18 cellular contexts compared by ENCODE assay signal in genomic region chr2:100529900-100530299, GRCh38. TPM values are rescaled to one million over a fixed set of nuclear protein-coding genes. Genes with fewer than 3 reads are reported as not detected.
DNase-seq lines count a peak whose midpoint lies in the region; ATAC-seq and TF ChIP-seq lines count a peak whose summit lies in the region.
"Had no signal": no experiment of that assay in that cellular context is flagged by ENCODE, and none has a peak within 500 bp of the region (broad histone marks: within the 10 kb centered on the region; RNA-seq: fewer than 3 reads in every experiment).

No MANE protein-coding gene starts in this region.

- ATAC-seq in PC-3 (no peak), Right ventricle myocardium inferior (no peak), upper lobe of right lung (no peak)
- ATAC-seq in activated T-helper 17 cell treated with anti-CD3 and anti-CD28 coated beads, Interleukin-2, amount 50 U/mL, for 72 hours (replicated peaks), result peak; percentile 67
- ATAC-seq in stimulated activated effector memory CD8-positive, alpha-beta T cell treated with anti-CD3 and anti-CD28 coated beads, Interleukin-12 subunit alpha, Interleukin-12 subunit beta, amount 100 ng/mL, for 72 hours, result peak; percentile 57

- no peak overlapping the region for H3K4me2 ChIP-seq in PC-3 (ENCODE audit: low read length)

- H3K4me3 ChIP-seq in PC-3 (ENCODE audit: low read length) (no peak overlapping the region), upper lobe of right lung (no peak overlapping the region)
- H3K4me3 ChIP-seq: BLaER1 had no signal

- POLR2A ChIA-PET in PC-3 (lab: Charles Lee; ENCODE audit: unreplicated experiment), result no interaction called here

- no peaks in the 10 kb centered on the region for H4K20me1 ChIP-seq in PC-3 (ENCODE audit: low read length)
- H4K20me1 ChIP-seq: BLaER1 had no signal

- no peak overlapping the region for H3K4me3 Mint-ChIP-seq in activated T-helper 17 cell treated with anti-CD3 and anti-CD28 coated beads, Interleukin-2, amount 50 U/mL, for 72 hours
- no peak overlapping the region for H3K4me3 Mint-ChIP-seq in stimulated activated effector memory CD8-positive, alpha-beta T cell treated with anti-CD3 and anti-CD28 coated beads, Interleukin-12 subunit alpha, Interleukin-12 subunit beta, amount 100 ng/mL, for 72 hours
- H3K4me3 Mint-ChIP-seq: CD8-positive, alpha-beta memory T cell; H9 had no signal

- H3K9me3 Mint-ChIP-seq in activated T-helper 17 cell treated with anti-CD3 and anti-CD28 coated beads, Interleukin-2, amount 50 U/mL, for 72 hours, result no peaks in the 10 kb centered on the region
- H3K9me3 Mint-ChIP-seq in stimulated activated effector memory CD8-positive, alpha-beta T cell treated with anti-CD3 and anti-CD28 coated beads, Interleukin-12 subunit alpha, Interleukin-12 subunit beta, amount 100 ng/mL, for 72 hours, result no peaks in the 10 kb centered on the region

- H3K27me3 Mint-ChIP-seq in activated T-helper 17 cell treated with anti-CD3 and anti-CD28 coated beads, Interleukin-2, amount 50 U/mL, for 72 hours, result no peaks in the 10 kb centered on the region

- H3K36me3 ChIP-seq in PC-3 (ENCODE audit: low read depth, low read length) (no peaks in the 10 kb centered on the region), upper lobe of right lung (no peaks in the 10 kb centered on the region)
- H3K36me3 ChIP-seq: BLaER1 had no signal

- peak; percentile 16 for DNase-seq in NCI-H82 (lab: John Stamatoyannopoulos, UW)
- DNase-seq in NCI-H82 treated with DMSO at 0.1 percent for 48 hours (lab: John Stamatoyannopoulos, UW; ENCODE audit: unreplicated experiment), result no peak
- peak; percentile 47 for DNase-seq in PC-3
- DNase-seq in stimulated activated effector memory CD8-positive, alpha-beta T cell treated with anti-CD3 and anti-CD28 coated beads, Interleukin-12 subunit alpha, Interleukin-12 subunit beta, amount 100 ng/mL, for 72 hours (ENCODE audit: low spot score in 2 of 2), result no peak
- no peak for DNase-seq in Right ventricle myocardium inferior (ENCODE audit: missing footprints)
- DNase-seq in AG08396 (ENCODE audit: low spot score), result no peak
- no peak for DNase-seq in upper lobe of right lung
- DNase-seq: AML-193; Caco-2; CD8-positive, alpha-beta memory T cell; DND-41; GOT3; H9 had no signal

- no peak overlapping the region for H3K9ac ChIP-seq in PC-3 (ENCODE audit: low read length)
- H3K9ac ChIP-seq: BLaER1 had no signal

- H3K4me1 ChIP-seq in PC-3 (ENCODE audit: insufficient read depth, low read length) (no peaks in the 10 kb centered on the region), upper lobe of right lung (no peaks in the 10 kb centered on the region)
- H3K4me1 ChIP-seq: Caco-2 had no signal

- no peak overlapping the region for H2AFZ ChIP-seq in PC-3 (ENCODE audit: low read length)

- no peak for TF ChIP-seq CTCF in PC-3 (conservative IDR thresholded peaks at IDR 0.05; ENCODE audit: low read depth, low read length)
- TF ChIP-seq CTCF in upper lobe of right lung (IDR thresholded peaks at IDR 0.05), result no peak

- intact Hi-C loops in PC-3 (cut with micrococcal nuclease), result no loop called here
- intact Hi-C loops in Right ventricle myocardium inferior (cut with DNase I), result no loop called here
- intact Hi-C loops in upper lobe of right lung (cut with DNase I), result no loop called here

- no peaks in the 10 kb centered on the region for H3F3A ChIP-seq in PC-3 (ENCODE audit: low read length, unreplicated experiment)

- H3K27me3 ChIP-seq in PC-3 (ENCODE audit: low read length), result no peaks in the 10 kb centered on the region
- no peaks in the 10 kb centered on the region for H3K27me3 ChIP-seq in upper lobe of right lung
- H3K27me3 ChIP-seq: BLaER1 had no signal

- no TSS peak for BruUV-seq in PC-3 (replicated peaks; lab: Mats Ljungman, UMichigan)

- no peaks in the 10 kb centered on the region for H3K36me3 Mint-ChIP-seq in activated T-helper 17 cell treated with anti-CD3 and anti-CD28 coated beads, Interleukin-2, amount 50 U/mL, for 72 hours (ENCODE audit: low read depth)
- H3K36me3 Mint-ChIP-seq in stimulated activated effector memory CD8-positive, alpha-beta T cell treated with anti-CD3 and anti-CD28 coated beads, Interleukin-12 subunit alpha, Interleukin-12 subunit beta, amount 100 ng/mL, for 72 hours, result no peaks in the 10 kb centered on the region
- H3K36me3 Mint-ChIP-seq: CD8-positive, alpha-beta memory T cell had no signal

- H3K4me1 Mint-ChIP-seq in activated T-helper 17 cell treated with anti-CD3 and anti-CD28 coated beads, Interleukin-2, amount 50 U/mL, for 72 hours, result no peaks in the 10 kb centered on the region
- H3K4me1 Mint-ChIP-seq in stimulated activated effector memory CD8-positive, alpha-beta T cell treated with anti-CD3 and anti-CD28 coated beads, Interleukin-12 subunit alpha, Interleukin-12 subunit beta, amount 100 ng/mL, for 72 hours, result peaks cover 12% of the 10 kb centered on the region
- H3K4me1 Mint-ChIP-seq: CD8-positive, alpha-beta memory T cell had no signal

- CTCF ChIA-PET in PC-3 (lab: Charles Lee), result no interaction called here

- H3K27ac ChIP-seq in PC-3 (ENCODE audit: low read length) (no peak overlapping the region), upper lobe of right lung (no peak overlapping the region)
- H3K27ac ChIP-seq: 22Rv1, BLaER1, HL-60 had no signal

- H3K79me2 ChIP-seq in PC-3 (ENCODE audit: low read length), result no peaks in the 10 kb centered on the region

- H3K9me3 ChIP-seq in PC-3 (ENCODE audit: low read length), result no peaks in the 10 kb centered on the region
- H3K9me3 ChIP-seq in upper lobe of right lung, result no peaks in the 10 kb centered on the region
- H3K9me3 ChIP-seq: BLaER1, Caco-2 had no signal

- no peak overlapping the region for H3K27ac Mint-ChIP-seq in activated T-helper 17 cell treated with anti-CD3 and anti-CD28 coated beads, Interleukin-2, amount 50 U/mL, for 72 hours
- no peak overlapping the region for H3K27ac Mint-ChIP-seq in stimulated activated effector memory CD8-positive, alpha-beta T cell treated with anti-CD3 and anti-CD28 coated beads, Interleukin-12 subunit alpha, Interleukin-12 subunit beta, amount 100 ng/mL, for 72 hours
- H3K27ac Mint-ChIP-seq: CD8-positive, alpha-beta memory T cell; H9 had no signal

- 0 out of 2 replicates have a peak, but pooled peaks cover 5% of the 10 kb centered on the region for H3K9me2 ChIP-seq in PC-3 (replicated peaks; ENCODE audit: low read length)

RNA-seq across cellular contexts. Expression of gene PDCL3, which starts 32.9 kb away (rescaled TPM):
- total RNA-seq in PC-3 (2014; rRNA removed), result 20.7 and 27.2 TPM in 2 replicates
- 10 to 100 TPM; 26.1 to 55.9 TPM for total RNA-seq in activated T-helper 17 cell treated with anti-CD3 and anti-CD28 coated beads, Interleukin-2, amount 50 U/mL, for 72 hours
- total RNA-seq in Right ventricle myocardium inferior, result 29.2 TPM
- total RNA-seq in upper lobe of right lung, result 21.6 TPM

RNA-seq across cellular contexts. Expression of gene NMS, which starts 59.6 kb away (rescaled TPM):
- not detected in 2 replicates for total RNA-seq in PC-3 (2014; rRNA removed)
- total RNA-seq in activated T-helper 17 cell treated with anti-CD3 and anti-CD28 coated beads, Interleukin-2, amount 50 U/mL, for 72 hours, result not detected
- not detected for total RNA-seq in Right ventricle myocardium inferior
- total RNA-seq in upper lobe of right lung, result not detected
- total RNA-seq: A673; Caco-2; CD8-positive, alpha-beta memory T cell; H9 had no signal

Comparison
In these comparisons a context has a peak if more than half of its experiments do, and no peak if none do; other contexts are left out.
1. DNase-seq: peak in NCI-H82 (single experiment) and PC-3 (single experiment); none in NCI-H82 treated with DMSO at 0.1 percent for 48 hours (single experiment), stimulated activated effector memory CD8-positive, alpha-beta T cell treated with anti-CD3 and anti-CD28 coated beads, Interleukin-12 subunit alpha, Interleukin-12 subunit beta, amount 100 ng/mL, for 72 hours (0 of 2), Right ventricle myocardium inferior (single experiment), AG08396 (single experiment) and upper lobe of right lung (single experiment).
2. ATAC-seq: peak in activated T-helper 17 cell treated with anti-CD3 and anti-CD28 coated beads, Interleukin-2, amount 50 U/mL, for 72 hours (single experiment) and stimulated activated effector memory CD8-positive, alpha-beta T cell treated with anti-CD3 and anti-CD28 coated beads, Interleukin-12 subunit alpha, Interleukin-12 subunit beta, amount 100 ng/mL, for 72 hours (single experiment); none in PC-3 (single experiment), Right ventricle myocardium inferior (single experiment) and upper lobe of right lung (single experiment).